Comparison of ENCODE assay signal across 1 cellular context in the genomic region with DNA sequence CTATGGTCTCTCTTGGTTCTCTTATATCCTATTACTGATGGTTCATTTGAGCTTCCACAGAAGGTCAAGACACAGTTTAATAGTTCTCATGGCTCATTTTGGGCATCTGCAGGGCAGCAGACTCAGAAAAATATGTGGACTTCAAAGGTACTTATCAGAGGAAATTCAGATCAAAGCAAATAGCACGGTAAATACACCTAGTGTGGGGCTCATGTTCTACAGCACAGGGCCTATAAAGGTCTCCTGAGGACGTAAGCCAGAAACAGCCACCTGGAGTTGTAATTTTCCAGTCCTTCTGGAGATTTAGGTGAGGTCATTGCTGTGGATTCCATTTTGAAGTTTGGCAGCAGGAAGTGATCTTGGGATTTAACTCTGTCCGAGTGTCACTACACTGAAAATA.
TF ChIP-seq lines count a peak whose summit lies in the region.

No MANE protein-coding gene starts in this region.

TF ChIP-seq in HepG2, 621 proteins besides CTCF, POLR2A, EP300 and RAD21 (continued from another document and continues in another):
- TF ChIP-seq, protein P1, sequence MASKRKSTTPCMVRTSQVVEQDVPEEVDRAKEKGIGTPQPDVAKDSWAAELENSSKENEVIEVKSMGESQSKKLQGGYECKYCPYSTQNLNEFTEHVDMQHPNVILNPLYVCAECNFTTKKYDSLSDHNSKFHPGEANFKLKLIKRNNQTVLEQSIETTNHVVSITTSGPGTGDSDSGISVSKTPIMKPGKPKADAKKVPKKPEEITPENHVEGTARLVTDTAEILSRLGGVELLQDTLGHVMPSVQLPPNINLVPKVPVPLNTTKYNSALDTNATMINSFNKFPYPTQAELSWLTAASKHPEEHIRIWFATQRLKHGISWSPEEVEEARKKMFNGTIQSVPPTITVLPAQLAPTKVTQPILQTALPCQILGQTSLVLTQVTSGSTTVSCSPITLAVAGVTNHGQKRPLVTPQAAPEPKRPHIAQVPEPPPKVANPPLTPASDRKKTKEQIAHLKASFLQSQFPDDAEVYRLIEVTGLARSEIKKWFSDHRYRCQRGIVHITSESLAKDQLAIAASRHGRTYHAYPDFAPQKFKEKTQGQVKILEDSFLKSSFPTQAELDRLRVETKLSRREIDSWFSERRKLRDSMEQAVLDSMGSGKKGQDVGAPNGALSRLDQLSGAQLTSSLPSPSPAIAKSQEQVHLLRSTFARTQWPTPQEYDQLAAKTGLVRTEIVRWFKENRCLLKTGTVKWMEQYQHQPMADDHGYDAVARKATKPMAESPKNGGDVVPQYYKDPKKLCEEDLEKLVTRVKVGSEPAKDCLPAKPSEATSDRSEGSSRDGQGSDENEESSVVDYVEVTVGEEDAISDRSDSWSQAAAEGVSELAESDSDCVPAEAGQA (IDR thresholded peaks at IDR 0.05; ENCODE audit: low read depth): peak; percentile 44; the same call in 1 of the 2 replicates
- TF ChIP-seq, protein P1 (CRISPR knock-in tag; IDR thresholded peaks at IDR 0.05; ENCODE audit: borderline replicate concordance): no peak
- TF ChIP-seq TBL1XR1 (IDR thresholded peaks at IDR 0.05; ENCODE audit: borderline replicate concordance, low read length, partially characterized antibody) (no peak), ZNF232 (CRISPR knock-in tag; IDR thresholded peaks at IDR 0.05; ENCODE audit: borderline replicate concordance) (no peak), SOX13 (IDR thresholded peaks at IDR 0.05) (no peak), SOX13 (CRISPR knock-in tag; conservative IDR thresholded peaks at IDR 0.05 in 1 of 2, IDR thresholded peaks at IDR 0.05 in 1 of 2) (peak in 1 of 2 experiments; percentile 88; a peak in 2 of 4 replicates), ZNF432 (CRISPR knock-in tag; IDR thresholded peaks at IDR 0.05; ENCODE audit: borderline replicate concordance) (no peak), ZFP62 (CRISPR knock-in tag; IDR thresholded peaks at IDR 0.05) (no peak), BHLHE40 (IDR thresholded peaks at IDR 0.05; ENCODE audit: low read length) (0 out of 2 replicates have a peak, but pooled peaks have one; percentile 33), FLYWCH1 (CRISPR knock-in tag; IDR thresholded peaks at IDR 0.05) (no peak), ZNF83 (CRISPR knock-in tag; IDR thresholded peaks at IDR 0.05; ENCODE audit: borderline replicate concordance) (no peak), AGO1 (IDR thresholded peaks at IDR 0.05; ENCODE audit: low read depth, low read length, poor library complexity, severe bottlenecking) (no peak), ELF1 (CRISPR knock-in tag; IDR thresholded peaks at IDR 0.05) (peak; percentile 35; the same call in 1 of the 2 replicates), FOXP1 (IDR thresholded peaks at IDR 0.05) (no peak), FOXP1 (CRISPR knock-in tag; IDR thresholded peaks at IDR 0.05) (peak; percentile 42; the same call in 1 of the 2 replicates), HOXA9 (CRISPR knock-in tag; IDR thresholded peaks at IDR 0.05; ENCODE audit: borderline replicate concordance) (no peak), ZMYM4 (CRISPR knock-in tag; IDR thresholded peaks at IDR 0.05) (peak; percentile 90), TSC22D2 (CRISPR knock-in tag; IDR thresholded peaks at IDR 0.05; ENCODE audit: borderline replicate concordance) (0 out of 2 replicates have a peak, but pooled peaks have one; percentile 50), GPN1 (CRISPR knock-in tag; IDR thresholded peaks at IDR 0.05; ENCODE audit: borderline replicate concordance) (no peak), ZNF556 (CRISPR knock-in tag; IDR thresholded peaks at IDR 0.05; ENCODE audit: borderline replicate concordance) (0 out of 2 replicates have a peak, but pooled peaks have one; percentile 39), ZNF326 (CRISPR knock-in tag; IDR thresholded peaks at IDR 0.05; ENCODE audit: borderline replicate concordance) (no peak), TBX3 (IDR thresholded peaks at IDR 0.05; ENCODE audit: borderline replicate concordance) (no peak; the same call in 1 of the 2 replicates), SALL1 (CRISPR knock-in tag; IDR thresholded peaks at IDR 0.05) (peak; percentile 78; the same call in 1 of the 2 replicates), ZFY (CRISPR knock-in tag; IDR thresholded peaks at IDR 0.05) (0 out of 2 replicates have a peak, but pooled peaks have one; percentile 45)
- TF ChIP-seq, protein P2, sequence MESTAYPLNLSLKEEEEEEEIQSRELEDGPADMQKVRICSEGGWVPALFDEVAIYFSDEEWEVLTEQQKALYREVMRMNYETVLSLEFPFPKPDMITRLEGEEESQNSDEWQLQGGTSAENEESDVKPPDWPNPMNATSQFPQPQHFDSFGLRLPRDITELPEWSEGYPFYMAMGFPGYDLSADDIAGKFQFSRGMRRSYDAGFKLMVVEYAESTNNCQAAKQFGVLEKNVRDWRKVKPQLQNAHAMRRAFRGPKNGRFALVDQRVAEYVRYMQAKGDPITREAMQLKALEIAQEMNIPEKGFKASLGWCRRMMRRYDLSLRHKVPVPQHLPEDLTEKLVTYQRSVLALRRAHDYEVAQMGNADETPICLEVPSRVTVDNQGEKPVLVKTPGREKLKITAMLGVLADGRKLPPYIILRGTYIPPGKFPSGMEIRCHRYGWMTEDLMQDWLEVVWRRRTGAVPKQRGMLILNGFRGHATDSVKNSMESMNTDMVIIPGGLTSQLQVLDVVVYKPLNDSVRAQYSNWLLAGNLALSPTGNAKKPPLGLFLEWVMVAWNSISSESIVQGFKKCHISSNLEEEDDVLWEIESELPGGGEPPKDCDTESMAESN (CRISPR knock-in tag; conservative IDR thresholded peaks at IDR 0.05): no peak
- TF ChIP-seq, protein P3, sequence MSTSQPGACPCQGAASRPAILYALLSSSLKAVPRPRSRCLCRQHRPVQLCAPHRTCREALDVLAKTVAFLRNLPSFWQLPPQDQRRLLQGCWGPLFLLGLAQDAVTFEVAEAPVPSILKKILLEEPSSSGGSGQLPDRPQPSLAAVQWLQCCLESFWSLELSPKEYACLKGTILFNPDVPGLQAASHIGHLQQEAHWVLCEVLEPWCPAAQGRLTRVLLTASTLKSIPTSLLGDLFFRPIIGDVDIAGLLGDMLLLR (CRISPR knock-in tag; IDR thresholded peaks at IDR 0.05): no peak
- TF ChIP-seq, protein P4, sequence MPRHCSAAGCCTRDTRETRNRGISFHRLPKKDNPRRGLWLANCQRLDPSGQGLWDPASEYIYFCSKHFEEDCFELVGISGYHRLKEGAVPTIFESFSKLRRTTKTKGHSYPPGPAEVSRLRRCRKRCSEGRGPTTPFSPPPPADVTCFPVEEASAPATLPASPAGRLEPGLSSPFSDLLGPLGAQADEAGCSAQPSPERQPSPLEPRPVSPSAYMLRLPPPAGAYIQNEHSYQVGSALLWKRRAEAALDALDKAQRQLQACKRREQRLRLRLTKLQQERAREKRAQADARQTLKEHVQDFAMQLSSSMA (CRISPR knock-in tag; IDR thresholded peaks at IDR 0.05): no peak
- TF ChIP-seq, protein P5, sequence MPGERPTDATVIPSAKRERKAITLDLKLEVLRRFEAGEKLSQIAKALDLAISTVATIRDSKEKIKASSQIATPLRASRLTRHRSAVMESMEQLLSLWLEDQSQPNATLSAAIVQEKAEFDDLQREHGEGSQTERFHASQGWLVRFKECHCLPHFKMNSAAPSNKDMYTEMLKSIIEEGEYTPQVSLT (CRISPR knock-in tag; IDR thresholded peaks at IDR 0.05; ENCODE audit: borderline replicate concordance, low read depth): no peak
- TF ChIP-seq, protein P6, sequence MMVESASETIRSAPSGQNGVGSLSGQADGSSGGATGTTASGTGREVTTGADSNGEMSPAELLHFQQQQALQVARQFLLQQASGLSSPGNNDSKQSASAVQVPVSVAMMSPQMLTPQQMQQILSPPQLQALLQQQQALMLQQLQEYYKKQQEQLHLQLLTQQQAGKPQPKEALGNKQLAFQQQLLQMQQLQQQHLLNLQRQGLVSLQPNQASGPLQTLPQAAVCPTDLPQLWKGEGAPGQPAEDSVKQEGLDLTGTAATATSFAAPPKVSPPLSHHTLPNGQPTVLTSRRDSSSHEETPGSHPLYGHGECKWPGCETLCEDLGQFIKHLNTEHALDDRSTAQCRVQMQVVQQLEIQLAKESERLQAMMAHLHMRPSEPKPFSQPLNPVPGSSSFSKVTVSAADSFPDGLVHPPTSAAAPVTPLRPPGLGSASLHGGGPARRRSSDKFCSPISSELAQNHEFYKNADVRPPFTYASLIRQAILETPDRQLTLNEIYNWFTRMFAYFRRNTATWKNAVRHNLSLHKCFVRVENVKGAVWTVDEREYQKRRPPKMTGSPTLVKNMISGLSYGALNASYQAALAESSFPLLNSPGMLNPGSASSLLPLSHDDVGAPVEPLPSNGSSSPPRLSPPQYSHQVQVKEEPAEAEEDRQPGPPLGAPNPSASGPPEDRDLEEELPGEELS (CRISPR knock-in tag; IDR thresholded peaks at IDR 0.05): peak; percentile 75
- TF ChIP-seq, protein P7, sequence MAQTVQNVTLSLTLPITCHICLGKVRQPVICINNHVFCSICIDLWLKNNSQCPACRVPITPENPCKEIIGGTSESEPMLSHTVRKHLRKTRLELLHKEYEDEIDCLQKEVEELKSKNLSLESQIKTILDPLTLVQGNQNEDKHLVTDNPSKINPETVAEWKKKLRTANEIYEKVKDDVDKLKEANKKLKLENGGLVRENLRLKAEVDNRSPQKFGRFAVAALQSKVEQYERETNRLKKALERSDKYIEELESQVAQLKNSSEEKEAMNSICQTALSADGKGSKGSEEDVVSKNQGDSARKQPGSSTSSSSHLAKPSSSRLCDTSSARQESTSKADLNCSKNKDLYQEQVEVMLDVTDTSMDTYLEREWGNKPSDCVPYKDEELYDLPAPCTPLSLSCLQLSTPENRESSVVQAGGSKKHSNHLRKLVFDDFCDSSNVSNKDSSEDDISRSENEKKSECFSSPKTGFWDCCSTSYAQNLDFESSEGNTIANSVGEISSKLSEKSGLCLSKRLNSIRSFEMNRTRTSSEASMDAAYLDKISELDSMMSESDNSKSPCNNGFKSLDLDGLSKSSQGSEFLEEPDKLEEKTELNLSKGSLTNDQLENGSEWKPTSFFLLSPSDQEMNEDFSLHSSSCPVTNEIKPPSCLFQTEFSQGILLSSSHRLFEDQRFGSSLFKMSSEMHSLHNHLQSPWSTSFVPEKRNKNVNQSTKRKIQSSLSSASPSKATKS (CRISPR knock-in tag; IDR thresholded peaks at IDR 0.05): no peak
- TF ChIP-seq, protein P8, sequence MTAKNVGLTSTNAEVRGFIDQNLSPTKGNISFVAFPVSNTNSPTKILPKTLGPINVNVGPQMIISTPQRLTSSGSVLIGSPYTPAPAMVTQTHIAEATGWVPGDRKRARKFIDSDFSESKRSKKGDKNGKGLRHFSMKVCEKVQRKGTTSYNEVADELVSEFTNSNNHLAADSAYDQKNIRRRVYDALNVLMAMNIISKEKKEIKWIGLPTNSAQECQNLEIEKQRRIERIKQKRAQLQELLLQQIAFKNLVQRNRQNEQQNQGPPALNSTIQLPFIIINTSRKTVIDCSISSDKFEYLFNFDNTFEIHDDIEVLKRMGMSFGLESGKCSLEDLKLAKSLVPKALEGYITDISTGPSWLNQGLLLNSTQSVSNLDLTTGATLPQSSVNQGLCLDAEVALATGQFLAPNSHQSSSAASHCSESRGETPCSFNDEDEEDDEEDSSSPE (CRISPR knock-in tag; IDR thresholded peaks at IDR 0.05): no peak
- TF ChIP-seq, protein P9, sequence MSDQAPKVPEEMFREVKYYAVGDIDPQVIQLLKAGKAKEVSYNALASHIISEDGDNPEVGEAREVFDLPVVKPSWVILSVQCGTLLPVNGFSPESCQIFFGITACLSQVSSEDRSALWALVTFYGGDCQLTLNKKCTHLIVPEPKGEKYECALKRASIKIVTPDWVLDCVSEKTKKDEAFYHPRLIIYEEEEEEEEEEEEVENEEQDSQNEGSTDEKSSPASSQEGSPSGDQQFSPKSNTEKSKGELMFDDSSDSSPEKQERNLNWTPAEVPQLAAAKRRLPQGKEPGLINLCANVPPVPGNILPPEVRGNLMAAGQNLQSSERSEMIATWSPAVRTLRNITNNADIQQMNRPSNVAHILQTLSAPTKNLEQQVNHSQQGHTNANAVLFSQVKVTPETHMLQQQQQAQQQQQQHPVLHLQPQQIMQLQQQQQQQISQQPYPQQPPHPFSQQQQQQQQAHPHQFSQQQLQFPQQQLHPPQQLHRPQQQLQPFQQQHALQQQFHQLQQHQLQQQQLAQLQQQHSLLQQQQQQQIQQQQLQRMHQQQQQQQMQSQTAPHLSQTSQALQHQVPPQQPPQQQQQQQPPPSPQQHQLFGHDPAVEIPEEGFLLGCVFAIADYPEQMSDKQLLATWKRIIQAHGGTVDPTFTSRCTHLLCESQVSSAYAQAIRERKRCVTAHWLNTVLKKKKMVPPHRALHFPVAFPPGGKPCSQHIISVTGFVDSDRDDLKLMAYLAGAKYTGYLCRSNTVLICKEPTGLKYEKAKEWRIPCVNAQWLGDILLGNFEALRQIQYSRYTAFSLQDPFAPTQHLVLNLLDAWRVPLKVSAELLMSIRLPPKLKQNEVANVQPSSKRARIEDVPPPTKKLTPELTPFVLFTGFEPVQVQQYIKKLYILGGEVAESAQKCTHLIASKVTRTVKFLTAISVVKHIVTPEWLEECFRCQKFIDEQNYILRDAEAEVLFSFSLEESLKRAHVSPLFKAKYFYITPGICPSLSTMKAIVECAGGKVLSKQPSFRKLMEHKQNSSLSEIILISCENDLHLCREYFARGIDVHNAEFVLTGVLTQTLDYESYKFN (CRISPR knock-in tag; conservative IDR thresholded peaks at IDR 0.05): peak; percentile 95
- TF ChIP-seq, protein P10, sequence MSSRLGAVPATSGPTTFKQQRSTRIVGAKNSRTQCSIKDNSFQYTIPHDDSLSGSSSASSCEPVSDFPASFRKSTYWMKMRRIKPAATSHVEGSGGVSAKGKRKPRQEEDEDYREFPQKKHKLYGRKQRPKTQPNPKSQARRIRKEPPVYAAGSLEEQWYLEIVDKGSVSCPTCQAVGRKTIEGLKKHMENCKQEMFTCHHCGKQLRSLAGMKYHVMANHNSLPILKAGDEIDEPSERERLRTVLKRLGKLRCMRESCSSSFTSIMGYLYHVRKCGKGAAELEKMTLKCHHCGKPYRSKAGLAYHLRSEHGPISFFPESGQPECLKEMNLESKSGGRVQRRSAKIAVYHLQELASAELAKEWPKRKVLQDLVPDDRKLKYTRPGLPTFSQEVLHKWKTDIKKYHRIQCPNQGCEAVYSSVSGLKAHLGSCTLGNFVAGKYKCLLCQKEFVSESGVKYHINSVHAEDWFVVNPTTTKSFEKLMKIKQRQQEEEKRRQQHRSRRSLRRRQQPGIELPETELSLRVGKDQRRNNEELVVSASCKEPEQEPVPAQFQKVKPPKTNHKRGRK (CRISPR knock-in tag; IDR thresholded peaks at IDR 0.05): no peak
